In the genomic region with DNA sequence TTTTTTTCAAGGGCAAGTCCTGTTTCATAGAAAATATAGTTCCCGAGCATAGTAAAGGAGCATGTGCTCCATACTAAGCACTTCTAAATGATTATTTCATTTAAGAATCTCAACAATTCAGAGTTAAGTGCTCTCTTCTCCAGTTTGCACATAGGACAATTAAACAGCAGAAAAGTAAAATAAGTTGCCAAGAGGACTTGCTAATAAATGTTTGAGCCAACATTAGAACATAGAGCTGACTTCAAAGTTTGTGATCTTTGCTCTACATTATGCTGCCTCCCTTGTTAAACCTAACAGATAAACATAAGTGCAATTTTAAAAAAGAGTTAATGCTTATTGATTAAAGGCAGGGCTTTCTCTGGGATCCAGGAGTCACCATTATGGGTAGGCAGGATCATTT, we compare ENCODE assay signal across 28 cellular contexts. TPM values are rescaled to one million over a fixed set of nuclear protein-coding genes. Genes with fewer than 3 reads are reported as not detected.
DNase-seq lines count a peak whose midpoint lies in the region; ATAC-seq and TF ChIP-seq lines count a peak whose summit lies in the region.
"Had no signal": no experiment of that assay in that cellular context is flagged by ENCODE, and none has a peak within 500 bp of the region (broad histone marks: within the 10 kb centered on the region; RNA-seq: fewer than 3 reads in every experiment).

No MANE protein-coding gene starts in this region.

- POLR2A ChIA-PET in activated CD8-positive, alpha-beta T cell treated with anti-CD3 and anti-CD28 coated beads for 36 hours (lab: Charles Lee) = interaction anchor here (0.7 to 11.7 kb wide), 7 partner anchors 7 to 320 kb away, joined by 3 to 125 read pairs (median 4); a partner anchor contains a TSS
- POLR2A ChIA-PET in activated CD8-positive, alpha-beta T cell treated with anti-CD3 and anti-CD28 coated beads, Interleukin-2, amount 10 ng/mL, durations not matched to agents 7 days and 5 days (lab: Charles Lee) = interaction anchor here (0.9 to 6.5 kb wide), 6 partner anchors 7 to 88 kb away, joined by 4 to 116 read pairs (median 11); a partner anchor contains a TSS

- no peak for TF ChIP-seq CTCF in activated CD8-positive, alpha-beta T cell treated with anti-CD3 and anti-CD28 coated beads for 36 hours (IDR thresholded peaks at IDR 0.05)
- TF ChIP-seq CTCF in lower lobe of right lung (IDR thresholded peaks at IDR 0.05) = no peak

- peaks cover 95% of the 10 kb centered on the region for H3K4me1 Mint-ChIP-seq in activated CD8-positive, alpha-beta T cell treated with anti-CD3 and anti-CD28 coated beads for 36 hours (ENCODE audit: low read depth)
- H3K4me1 Mint-ChIP-seq in activated CD8-positive, alpha-beta T cell treated with anti-CD3 and anti-CD28 coated beads, Interleukin-2, amount 10 ng/mL, durations not matched to agents 7 days and 5 days (ENCODE audit: low read depth) = peaks cover 89% of the 10 kb centered on the region
- peaks cover 68% of the 10 kb centered on the region for H3K4me1 Mint-ChIP-seq in T-helper 17 cell
- H3K4me1 Mint-ChIP-seq in stimulated activated naive B cell treated with anti-CD40 and anti-IgM and Interleukin-4, amounts not matched to agents 10 μg/mL and 1 μg/mL and 100 μg/mL, for 72 hours = peaks cover 53 to 90% of the 10 kb centered on the region in 2 donors

- peak overlapping the region; percentile 88 for H3K27ac Mint-ChIP-seq in activated CD8-positive, alpha-beta T cell treated with anti-CD3 and anti-CD28 coated beads for 36 hours
- H3K27ac Mint-ChIP-seq in activated CD8-positive, alpha-beta T cell treated with anti-CD3 and anti-CD28 coated beads, Interleukin-2, amount 10 ng/mL, durations not matched to agents 7 days and 5 days = no peak overlapping the region
- H3K27ac Mint-ChIP-seq in T-helper 17 cell = peak overlapping the region; percentile 96
- H3K27ac Mint-ChIP-seq in stimulated activated naive B cell treated with anti-CD40 and anti-IgM and Interleukin-4, amounts not matched to agents 10 μg/mL and 1 μg/mL and 100 μg/mL, for 72 hours = peak overlapping the region; percentile 90

- H3K9me3 ChIP-seq in T-helper 17 cell (ENCODE audit: control insufficient read depth, low read length, poor library complexity, severe bottlenecking) (no peaks in the 10 kb centered on the region), lower lobe of right lung (no peaks in the 10 kb centered on the region)
- H3K9me3 ChIP-seq: body of pancreas, heart left ventricle, tibial artery had no signal

- intact Hi-C loops in activated CD8-positive, alpha-beta T cell treated with anti-CD3 and anti-CD28 coated beads for 36 hours (cut with micrococcal nuclease) = no loop called here
- intact Hi-C loops in lower lobe of right lung (cut with DNase I) = no loop called here

- peak overlapping the region; percentile 26 for H3K27ac ChIP-seq in lower lobe of right lung
- H3K27ac ChIP-seq: body of pancreas, epithelial cell of prostate, tibial artery had no signal

- no peak overlapping the region for H3K4me3 Mint-ChIP-seq in activated CD8-positive, alpha-beta T cell treated with anti-CD3 and anti-CD28 coated beads for 36 hours
- no peak overlapping the region for H3K4me3 Mint-ChIP-seq in activated CD8-positive, alpha-beta T cell treated with anti-CD3 and anti-CD28 coated beads, Interleukin-2, amount 10 ng/mL, durations not matched to agents 7 days and 5 days
- H3K4me3 Mint-ChIP-seq in T-helper 17 cell = no peak overlapping the region
- H3K4me3 Mint-ChIP-seq in stimulated activated naive B cell treated with anti-CD40 and anti-IgM and Interleukin-4, amounts not matched to agents 10 μg/mL and 1 μg/mL and 100 μg/mL, for 72 hours = no peak overlapping the region
- H3K4me3 Mint-ChIP-seq: activated CD4-positive, alpha-beta T cell treated with anti-CD3 and anti-CD28 coated beads for 36 hours had no signal

- no peaks in the 10 kb centered on the region for H3K36me3 ChIP-seq in lower lobe of right lung
- H3K36me3 ChIP-seq: heart left ventricle, tibial artery had no signal

- H3K27me3 Mint-ChIP-seq in activated CD8-positive, alpha-beta T cell treated with anti-CD3 and anti-CD28 coated beads for 36 hours = no peaks in the 10 kb centered on the region
- no peaks in the 10 kb centered on the region for H3K27me3 Mint-ChIP-seq in activated CD8-positive, alpha-beta T cell treated with anti-CD3 and anti-CD28 coated beads, Interleukin-2, amount 10 ng/mL, durations not matched to agents 7 days and 5 days (ENCODE audit: low read depth)
- H3K27me3 Mint-ChIP-seq in T-helper 17 cell = no peaks in the 10 kb centered on the region
- no peaks in the 10 kb centered on the region for H3K27me3 Mint-ChIP-seq in stimulated activated naive B cell treated with anti-CD40 and anti-IgM and Interleukin-4, amounts not matched to agents 10 μg/mL and 1 μg/mL and 100 μg/mL, for 72 hours
- H3K27me3 Mint-ChIP-seq: activated CD4-positive, alpha-beta T cell treated with anti-CD3 and anti-CD28 coated beads for 36 hours had no signal

- no peaks in the 10 kb centered on the region for H3K27me3 ChIP-seq in lower lobe of right lung (ENCODE audit: low read depth)
- H3K27me3 ChIP-seq: body of pancreas, heart left ventricle, tibial artery had no signal

- peaks cover 2% of the 10 kb centered on the region for H3K9me3 Mint-ChIP-seq in activated CD8-positive, alpha-beta T cell treated with anti-CD3 and anti-CD28 coated beads for 36 hours
- H3K9me3 Mint-ChIP-seq in activated CD8-positive, alpha-beta T cell treated with anti-CD3 and anti-CD28 coated beads, Interleukin-2, amount 10 ng/mL, durations not matched to agents 7 days and 5 days (ENCODE audit: insufficient read depth) = peaks cover 6% of the 10 kb centered on the region
- H3K9me3 Mint-ChIP-seq in stimulated activated naive B cell treated with anti-CD40 and anti-IgM and Interleukin-4, amounts not matched to agents 10 μg/mL and 1 μg/mL and 100 μg/mL, for 72 hours = peaks cover 4 to 5% of the 10 kb centered on the region in 2 donors

- DNase-seq in activated CD8-positive, alpha-beta T cell treated with anti-CD3 and anti-CD28 coated beads for 36 hours = no peak
- DNase-seq in activated CD8-positive, alpha-beta T cell treated with anti-CD3 and anti-CD28 coated beads, Interleukin-2, amount 10 ng/mL, durations not matched to agents 7 days and 5 days = no peak
- DNase-seq in T-helper 17 cell (no peak), lower lobe of right lung (no peak), GOT3 (lab: John Stamatoyannopoulos, UW) (no peak), NCI-H446 treated with DMSO at 0.1 percent for 48 hours (lab: John Stamatoyannopoulos, UW) (no peak), SIG-M5 treated with dmso at 0.1 percent for 504 hours (lab: John Stamatoyannopoulos, UW; ENCODE audit: unreplicated experiment) (no peak)
- DNase-seq in stimulated activated naive B cell treated with anti-CD40 and anti-IgM and Interleukin-4, amounts not matched to agents 10 μg/mL and 1 μg/mL and 100 μg/mL, for 72 hours = no peak
- DNase-seq: 8988T, activated gamma-delta T cell, body of pancreas, cerebellar nuclear complex, COR-L47, DMS79, GF-D8, H7, heart left ventricle, KBM-7, left cardiac atrium, mesenchymal stem cell, NCI-H146, NCI-H2171, NCI-H69, occipital lobe, small intestine, tibial artery had no signal

- CTCF ChIA-PET in activated CD8-positive, alpha-beta T cell treated with anti-CD3 and anti-CD28 coated beads for 36 hours (lab: Charles Lee) = interaction anchor here (1.0 to 3.6 kb wide), 3 partner anchors 7 to 88 kb away, joined by 6 to 24 read pairs (median 6); no protein-coding TSS in a partner anchor
- CTCF ChIA-PET in activated CD8-positive, alpha-beta T cell treated with anti-CD3 and anti-CD28 coated beads, Interleukin-2, amount 10 ng/mL, durations not matched to agents 7 days and 5 days (lab: Charles Lee) = interaction anchor here (0.7 to 4.7 kb wide), 8 partner anchors 9 to 151 kb away, joined by 3 to 37 read pairs (median 6); no protein-coding TSS in a partner anchor

- peaks cover 11% of the 10 kb centered on the region for H3K36me3 Mint-ChIP-seq in activated CD8-positive, alpha-beta T cell treated with anti-CD3 and anti-CD28 coated beads for 36 hours (ENCODE audit: low read depth)
- H3K36me3 Mint-ChIP-seq in activated CD8-positive, alpha-beta T cell treated with anti-CD3 and anti-CD28 coated beads, Interleukin-2, amount 10 ng/mL, durations not matched to agents 7 days and 5 days (ENCODE audit: low read depth) = peaks cover 8% of the 10 kb centered on the region
- peaks cover 2% of the 10 kb centered on the region for H3K36me3 Mint-ChIP-seq in T-helper 17 cell (ENCODE audit: low read depth)
- H3K36me3 Mint-ChIP-seq in stimulated activated naive B cell treated with anti-CD40 and anti-IgM and Interleukin-4, amounts not matched to agents 10 μg/mL and 1 μg/mL and 100 μg/mL, for 72 hours = peaks cover 20 to 30% of the 10 kb centered on the region in 2 donors

- no peak for ATAC-seq in activated CD8-positive, alpha-beta T cell treated with anti-CD3 and anti-CD28 coated beads for 36 hours
- ATAC-seq in activated CD8-positive, alpha-beta T cell treated with anti-CD3 and anti-CD28 coated beads, Interleukin-2, amount 10 ng/mL, durations not matched to agents 7 days and 5 days = no peak
- no peak for ATAC-seq in T-helper 17 cell
- no peak for ATAC-seq in lower lobe of right lung
- no peak for ATAC-seq in stimulated activated naive B cell treated with anti-CD40 and anti-IgM and Interleukin-4, amounts not matched to agents 10 μg/mL and 1 μg/mL and 100 μg/mL, for 72 hours (replicated peaks)
- ATAC-seq: body of pancreas, heart left ventricle, left cardiac atrium had no signal

- peaks cover 67% of the 10 kb centered on the region for H3K4me1 ChIP-seq in lower lobe of right lung

- no peak overlapping the region for H3K4me3 ChIP-seq in lower lobe of right lung
- H3K4me3 ChIP-seq: body of pancreas, heart left ventricle, tibial artery had no signal

RNA-seq across cellular contexts. Expression of a gene that starts 23.8 kb away (rescaled TPM):
- 100 to 1,000 TPM; 197 to 198 TPM for total RNA-seq in activated CD8-positive, alpha-beta T cell treated with anti-CD3 and anti-CD28 coated beads for 36 hours
- total RNA-seq in activated CD8-positive, alpha-beta T cell treated with anti-CD3 and anti-CD28 coated beads, Interleukin-2, amount 10 ng/mL, durations not matched to agents 7 days and 5 days = 100 to 1,000 TPM; 132 to 133 TPM
- total RNA-seq in T-helper 17 cell (100 to 1,000 TPM; 109 to 112 TPM), lower lobe of right lung (134 TPM)
